9 cellular contexts compared by ENCODE assay signal in genomic region chr4:687975-688694, GRCh38. TPM values are rescaled to one million over a fixed set of nuclear protein-coding genes. Genes with fewer than 3 reads are reported as not detected.
DNase-seq lines count a peak whose midpoint lies in the region; ATAC-seq, FAIRE-seq and TF ChIP-seq lines count a peak whose summit lies in the region.
"Had no signal": no experiment of that assay in that cellular context is flagged by ENCODE, and none has a peak within 500 bp of the region (broad histone marks: within the 10 kb centered on the region; RNA-seq: fewer than 3 reads in every experiment).

No MANE protein-coding gene starts in this region.

- H3K4me1 ChIP-seq in esophagus (ENCODE audit: control insufficient read depth in 2 of 2, insufficient read depth in 2 of 2, low read length in 1 of 2), result peaks cover 6 to 32% of the 10 kb centered on the region in 2 donors
- peaks cover 24% of the 10 kb centered on the region for H3K4me1 ChIP-seq in mesodermal cell (ENCODE audit: control insufficient read depth, insufficient read depth, low read length, poor library complexity, severe bottlenecking)
- H3K4me1 ChIP-seq in upper lobe of right lung, result peaks cover 35% of the 10 kb centered on the region

- TF ChIP-seq CTCF in upper lobe of right lung (IDR thresholded peaks at IDR 0.05), result no peak

- no peaks in the 10 kb centered on the region for H3K36me3 Mint-ChIP-seq in activated naive CD4-positive, alpha-beta T cell treated with anti-CD3 and anti-CD28 coated beads, Interleukin-2, amount 50 U/mL, for 24 hours

- no peaks in the 10 kb centered on the region for H3K27me3 Mint-ChIP-seq in activated naive CD4-positive, alpha-beta T cell treated with anti-CD3 and anti-CD28 coated beads, Interleukin-2, amount 50 U/mL, for 24 hours

- H3K9me3 ChIP-seq in esophagus (ENCODE audit: control insufficient read depth in 2 of 2, insufficient read depth in 1 of 2, low read depth in 1 of 2, low read length in 1 of 2) (no peaks in the 10 kb centered on the region), mesodermal cell (ENCODE audit: control insufficient read depth, low read length) (no peaks in the 10 kb centered on the region), upper lobe of right lung (no peaks in the 10 kb centered on the region)

- peak overlapping the region; percentile 39 to 52 for H3K4me3 ChIP-seq in esophagus (ENCODE audit: low read depth in 1 of 2, low read length in 2 of 2)
- peak overlapping the region; percentile 21 for H3K4me3 ChIP-seq in mesodermal cell (ENCODE audit: extremely low read depth, insufficient read depth, low read length, poor library complexity, severe bottlenecking)
- peak overlapping the region; percentile 67 for H3K4me3 ChIP-seq in upper lobe of right lung

- peaks cover 0 to 2% of the 10 kb centered on the region in 2 donors for H3K36me3 ChIP-seq in esophagus (ENCODE audit: control insufficient read depth in 2 of 2, insufficient read depth in 2 of 2, low read length in 1 of 2)
- no peaks in the 10 kb centered on the region for H3K36me3 ChIP-seq in mesodermal cell (ENCODE audit: control insufficient read depth, insufficient read depth, low read length)
- H3K36me3 ChIP-seq in upper lobe of right lung, result no peaks in the 10 kb centered on the region

- H3K27ac ChIP-seq in esophagus (ENCODE audit: low read depth in 2 of 2, low read length in 1 of 2) (peak overlapping the region; percentile 71 to 78), mesodermal cell (ENCODE audit: low read depth, low read length, severe bottlenecking) (peak overlapping the region; percentile 20), upper lobe of right lung (peak overlapping the region; percentile 88)

- intact Hi-C loops in upper lobe of right lung (cut with DNase I), result no loop called here

- DNase-seq in activated naive CD4-positive, alpha-beta T cell treated with Interleukin-2 at 50 U/mL for 16 hours, result no peak
- DNase-seq in upper lobe of right lung, result peak; percentile 73
- DNase-seq in HTR-8/SVneo (ENCODE audit: insufficient read length, low spot score), result no peak
- no peak for DNase-seq in NCI-H524 treated with DMSO at 0.1 percent for 48 hours (lab: John Stamatoyannopoulos, UW)

- H3K9me3 Mint-ChIP-seq in activated naive CD4-positive, alpha-beta T cell treated with anti-CD3 and anti-CD28 coated beads, Interleukin-2, amount 50 U/mL, for 24 hours, result no peaks in the 10 kb centered on the region
- H3K9me3 Mint-ChIP-seq: T-helper 1 cell treated with Interleukin-12 subunit alpha and Interleukin-12 subunit beta and Interleukin-4 antibody, amounts not matched to agents 30 μg/mL and 1 μg/mL, for 36 hours had no signal

- H3K4me1 Mint-ChIP-seq in activated naive CD4-positive, alpha-beta T cell treated with anti-CD3 and anti-CD28 coated beads, Interleukin-2, amount 50 U/mL, for 24 hours, result peaks cover 5% of the 10 kb centered on the region

- WGBS in esophagus, 2 donors, result 69 to 70% methylated on average over 23 of the region's 23 CpGs
- 86 to 91% methylated on average over 21 to 23 of the region's 23 CpGs for WGBS in mesodermal cell (ENCODE audit: insufficient coverage in 2 of 2), 2 experiments

- ATAC-seq in upper lobe of right lung, result peak; percentile 26
- no peak for ATAC-seq in GM18861 (IDR thresholded peaks at IDR 0.05; ENCODE audit: unreplicated experiment)

- peak overlapping the region; percentile 5 for H3K27ac Mint-ChIP-seq in activated naive CD4-positive, alpha-beta T cell treated with anti-CD3 and anti-CD28 coated beads, Interleukin-2, amount 50 U/mL, for 24 hours
- H3K27ac Mint-ChIP-seq: T-helper 1 cell treated with Interleukin-12 subunit alpha and Interleukin-12 subunit beta and Interleukin-4 antibody, amounts not matched to agents 30 μg/mL and 1 μg/mL, for 36 hours had no signal

- no peak overlapping the region for H3K4me3 Mint-ChIP-seq in activated naive CD4-positive, alpha-beta T cell treated with anti-CD3 and anti-CD28 coated beads, Interleukin-2, amount 50 U/mL, for 24 hours
- H3K4me3 Mint-ChIP-seq: T-helper 1 cell treated with Interleukin-12 subunit alpha and Interleukin-12 subunit beta and Interleukin-4 antibody, amounts not matched to agents 30 μg/mL and 1 μg/mL, for 36 hours had no signal

- FAIRE-seq in HTR-8/SVneo (lab: Jason Lieb, UNC), result no peak

- no peaks in the 10 kb centered on the region for H3K27me3 ChIP-seq in esophagus (ENCODE audit: control insufficient read depth in 1 of 2, insufficient read depth in 2 of 2, low read length in 2 of 2)
- H3K27me3 ChIP-seq in upper lobe of right lung, result no peaks in the 10 kb centered on the region

RNA-seq across cellular contexts. Expression of gene SLC49A3, which starts 0.8 kb away (rescaled TPM):
- polyA plus RNA-seq in esophagus, result 1 to 10 TPM; 3.8 to 7.2 TPM
- 2.2 TPM for polyA plus RNA-seq in mesodermal cell (2013, experiment 1 of 2)
- 1.6 TPM for polyA plus RNA-seq in mesodermal cell (2013, experiment 2 of 2)
- total RNA-seq in upper lobe of right lung, result 32.9 TPM

RNA-seq across cellular contexts. Expression of gene MYL5, which starts 13.8 kb away (rescaled TPM):
- polyA plus RNA-seq in esophagus, result 10 to 100 TPM; 17.9 to 22.4 TPM
- 7.4 TPM for polyA plus RNA-seq in mesodermal cell (2013, experiment 1 of 2)
- 7.5 TPM for polyA plus RNA-seq in mesodermal cell (2013, experiment 2 of 2)
- total RNA-seq in upper lobe of right lung, result 9.7 TPM

RNA-seq across cellular contexts. Expression of gene ATP5ME, which starts 14.1 kb away (rescaled TPM):
- polyA plus RNA-seq in esophagus, result 100 to 1,000 TPM; 539 to 570 TPM
- 302 TPM for polyA plus RNA-seq in mesodermal cell (2013, experiment 1 of 2)
- polyA plus RNA-seq in mesodermal cell (2013, experiment 2 of 2), result 291 TPM
- total RNA-seq in upper lobe of right lung, result 167 TPM

RNA-seq across cellular contexts. Expression of gene PCGF3, which starts 17.5 kb away (rescaled TPM):
- 10 to 100 TPM; 27.0 to 63.7 TPM for polyA plus RNA-seq in esophagus
- polyA plus RNA-seq in mesodermal cell (2013, experiment 1 of 2), result 56.3 TPM
- 51.8 TPM for polyA plus RNA-seq in mesodermal cell (2013, experiment 2 of 2)
- total RNA-seq in upper lobe of right lung, result 42.2 TPM

Comparison
In these comparisons a context has a peak if more than half of its experiments do, and no peak if none do; other contexts are left out.
1. H3K27ac ChIP-seq: peak in every context shown above with its lines; median percentile 88 in upper lobe of right lung; 74 in esophagus; 20 in mesodermal cell.